ENCODE assay signal across 19 cellular contexts in genomic region chr17:41415411-41415810, GRCh38. TPM values are rescaled to one million over a fixed set of nuclear protein-coding genes. Genes with fewer than 3 reads are reported as not detected.
"Had no signal": no experiment of that assay in that cellular context is flagged by ENCODE, and none has a peak within 500 bp of the region (broad histone marks: within the 10 kb centered on the region; RNA-seq: fewer than 3 reads in every experiment).

No MANE protein-coding gene starts in this region.

- H3K4me3 ChIP-seq: ascending aorta, cardiac muscle cell, left lung, right atrium auricular region, skin epidermis, suprapubic skin, upper lobe of left lung had no signal

- FAIRE-seq: colon, islet of Langerhans had no signal

- H3K9me3 Mint-ChIP-seq: activated T-helper 17 cell treated with anti-CD3 and anti-CD28 coated beads, Interleukin-2, amount 50 U/mL, for 72 hours; natural killer cell treated with Interleukin-12 subunit alpha and Interleukin-12 subunit beta and Interleukin-15 and Interleukin-18, amount 100 ng/mL, for 72 hours had no signal

- H3K27me3 ChIP-seq: ascending aorta, left lung, right atrium auricular region, suprapubic skin, upper lobe of left lung had no signal

- H3K36me3 ChIP-seq: ascending aorta, cardiac muscle cell, left lung, right atrium auricular region, suprapubic skin, upper lobe of left lung had no signal

- H3K4me1 ChIP-seq: left lung had no signal

- H3K27ac ChIP-seq: ascending aorta, cardiac muscle cell, left lung, right atrium auricular region, skin epidermis, suprapubic skin, upper lobe of left lung had no signal

- H3K36me3 Mint-ChIP-seq: natural killer cell treated with Interleukin-12 subunit alpha and Interleukin-12 subunit beta and Interleukin-15 and Interleukin-18, amount 100 ng/mL, for 72 hours had no signal

- H3K27me3 Mint-ChIP-seq: activated T-helper 17 cell treated with anti-CD3 and anti-CD28 coated beads, Interleukin-2, amount 50 U/mL, for 72 hours had no signal

- H3K4me3 Mint-ChIP-seq: activated T-helper 17 cell treated with anti-CD3 and anti-CD28 coated beads, Interleukin-2, amount 50 U/mL, for 72 hours; natural killer cell treated with Interleukin-12 subunit alpha and Interleukin-12 subunit beta and Interleukin-15 and Interleukin-18, amount 100 ng/mL, for 72 hours had no signal

- DNase-seq: activated naive CD4-positive, alpha-beta T cell treated with Interleukin-2 at 50 U/mL for 16 hours; left lung; stimulated activated CD4-positive, alpha-beta T cell treated with anti-CD3 and anti-CD28 coated beads, Interleukin-4, amount 100 ng/mL, for 4 hours; stimulated activated CD8-positive, alpha-beta memory T cell treated with anti-CD3 and anti-CD28 coated beads, Interleukin-4, amount 100 ng/mL, for 48 hours; stimulated activated naive CD4-positive, alpha-beta T cell treated with Interleukin-2 at 50 U/mL for 16 hours; T-helper 1 cell; T1000; upper lobe of left lung had no signal

- ATAC-seq: activated CD4-positive, CD25-positive, alpha-beta regulatory T cell treated with anti-CD3 and anti-CD28 coated beads, Interleukin-2, amount 50 U/mL, for 24 hours; activated T-helper 17 cell treated with anti-CD3 and anti-CD28 coated beads, Interleukin-2, amount 50 U/mL, for 72 hours; natural killer cell treated with Interleukin-12 subunit alpha and Interleukin-12 subunit beta and Interleukin-15 and Interleukin-18, amount 100 ng/mL, for 72 hours had no signal

- H3K27ac Mint-ChIP-seq: activated T-helper 17 cell treated with anti-CD3 and anti-CD28 coated beads, Interleukin-2, amount 50 U/mL, for 72 hours; natural killer cell treated with Interleukin-12 subunit alpha and Interleukin-12 subunit beta and Interleukin-15 and Interleukin-18, amount 100 ng/mL, for 72 hours had no signal

- H3K9me3 ChIP-seq: ascending aorta, left lung, right atrium auricular region, suprapubic skin, upper lobe of left lung had no signal

RNA-seq across cellular contexts. Expression of gene KRT37, which starts 9.0 kb away (rescaled TPM):
- total RNA-seq: activated T-helper 17 cell treated with anti-CD3 and anti-CD28 coated beads, Interleukin-2, amount 50 U/mL, for 72 hours; ascending aorta; cardiac muscle cell; left lung; natural killer cell treated with Interleukin-12 subunit alpha and Interleukin-12 subunit beta and Interleukin-15 and Interleukin-18, amount 100 ng/mL, for 72 hours; right atrium auricular region; upper lobe of left lung had no signal
- polyA plus RNA-seq: cardiac muscle cell, esophagus had no signal

RNA-seq across cellular contexts. Expression of gene KRT31, which starts 18.0 kb away (rescaled TPM):
- total RNA-seq: activated T-helper 17 cell treated with anti-CD3 and anti-CD28 coated beads, Interleukin-2, amount 50 U/mL, for 72 hours; ascending aorta; cardiac muscle cell; left lung; natural killer cell treated with Interleukin-12 subunit alpha and Interleukin-12 subunit beta and Interleukin-15 and Interleukin-18, amount 100 ng/mL, for 72 hours; right atrium auricular region; upper lobe of left lung had no signal
- polyA plus RNA-seq: cardiac muscle cell had no signal

RNA-seq across cellular contexts. Expression of gene KRT38, which starts 25.4 kb away (rescaled TPM):
- total RNA-seq: activated T-helper 17 cell treated with anti-CD3 and anti-CD28 coated beads, Interleukin-2, amount 50 U/mL, for 72 hours; ascending aorta; cardiac muscle cell; left lung; natural killer cell treated with Interleukin-12 subunit alpha and Interleukin-12 subunit beta and Interleukin-15 and Interleukin-18, amount 100 ng/mL, for 72 hours; right atrium auricular region; upper lobe of left lung had no signal
- polyA plus RNA-seq: cardiac muscle cell had no signal

RNA-seq across cellular contexts. Expression of gene KRT34, which starts 33.3 kb away (rescaled TPM):
- total RNA-seq: activated T-helper 17 cell treated with anti-CD3 and anti-CD28 coated beads, Interleukin-2, amount 50 U/mL, for 72 hours; ascending aorta; cardiac muscle cell; left lung; natural killer cell treated with Interleukin-12 subunit alpha and Interleukin-12 subunit beta and Interleukin-15 and Interleukin-18, amount 100 ng/mL, for 72 hours; right atrium auricular region; upper lobe of left lung had no signal
- polyA plus RNA-seq: cardiac muscle cell had no signal

RNA-seq across cellular contexts. Expression of gene KRT33B, which starts 45.8 kb away (rescaled TPM):
- total RNA-seq: activated T-helper 17 cell treated with anti-CD3 and anti-CD28 coated beads, Interleukin-2, amount 50 U/mL, for 72 hours; ascending aorta; cardiac muscle cell; left lung; natural killer cell treated with Interleukin-12 subunit alpha and Interleukin-12 subunit beta and Interleukin-15 and Interleukin-18, amount 100 ng/mL, for 72 hours; right atrium auricular region; upper lobe of left lung had no signal
- polyA plus RNA-seq: cardiac muscle cell had no signal
